In the genomic region with DNA sequence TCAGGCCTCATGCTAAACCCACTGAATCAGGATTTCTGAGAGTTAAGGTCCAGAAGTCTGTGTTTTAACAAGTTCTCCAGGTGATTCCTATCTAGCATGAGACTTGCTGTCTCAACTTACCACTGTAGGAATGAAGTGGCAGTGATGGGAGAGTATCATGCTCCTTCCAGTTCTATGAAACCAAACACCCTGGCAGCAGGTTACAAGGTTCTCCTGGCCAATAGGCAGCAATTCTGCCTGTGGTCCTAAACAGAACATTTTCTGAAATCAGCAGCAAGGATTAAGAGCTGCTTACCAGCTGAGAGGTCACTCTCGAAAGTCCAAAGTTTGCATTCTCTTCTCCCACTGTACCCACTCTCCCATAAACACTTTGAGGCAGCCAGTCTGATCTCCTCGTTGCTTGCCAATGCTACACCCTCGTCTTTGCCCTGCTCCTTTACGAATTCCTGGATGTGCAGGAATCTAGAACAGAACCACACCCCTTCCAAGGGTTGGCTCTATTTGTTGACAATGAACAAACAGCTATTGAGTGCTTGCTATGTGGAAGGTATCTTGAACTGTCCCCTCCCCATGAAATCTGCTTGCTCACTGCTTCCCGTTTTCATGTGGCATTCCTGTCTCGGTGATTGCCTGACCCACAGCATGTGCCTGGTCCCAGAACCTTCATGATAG, we compare ENCODE assay signal across 16 cellular contexts.
DNase-seq lines count a peak whose midpoint lies in the region; ATAC-seq and TF ChIP-seq lines count a peak whose summit lies in the region.
"Had no signal": no experiment of that assay in that cellular context is flagged by ENCODE, and none has a peak within 500 bp of the region (broad histone marks: within the 10 kb centered on the region; RNA-seq: fewer than 3 reads in every experiment).

No MANE protein-coding gene starts in this region.

- no peak for TF ChIP-seq CTCF in lower lobe of right lung (IDR thresholded peaks at IDR 0.05)

- H3K4me1 ChIP-seq in lower lobe of right lung: no peaks in the 10 kb centered on the region

- intact Hi-C loops in lower lobe of right lung (cut with DNase I): no loop called here

- DNase-seq in SIG-M5 treated with dmso at 0.1 percent for 504 hours (lab: John Stamatoyannopoulos, UW; ENCODE audit: unreplicated experiment): peak; percentile 11
- no peak for DNase-seq in SIG-M5 (lab: John Stamatoyannopoulos, UW)
- peak; percentile 43 for DNase-seq in SW480 (ENCODE audit: low spot score)
- DNase-seq in lower lobe of right lung: no peak
- DNase-seq in NCI-H146 treated with DMSO at 0.1 percent for 48 hours (lab: John Stamatoyannopoulos, UW; ENCODE audit: unreplicated experiment): no peak
- DNase-seq: activated CD4-positive, alpha-beta T cell treated with anti-CD3 and anti-CD28 coated beads, Interleukin-2, amount 50 U/mL, for 1 hour; aorta; BE2C; dermis blood vessel endothelial cell; DND-41; H9; naive thymus-derived CD4-positive, alpha-beta T cell; NCI-H1417 treated with DMSO at 0.1 percent for 48 hours had no signal

- H3K27me3 ChIP-seq in lower lobe of right lung (ENCODE audit: low read depth): no peaks in the 10 kb centered on the region

- no peak overlapping the region for H3K4me3 ChIP-seq in lower lobe of right lung

- no peak overlapping the region for H3K27ac ChIP-seq in lower lobe of right lung

- H3K9me3 ChIP-seq in lower lobe of right lung: no peaks in the 10 kb centered on the region
- H3K9me3 ChIP-seq: BE2C had no signal

- H3K36me3 ChIP-seq in lower lobe of right lung: no peaks in the 10 kb centered on the region
- H3K36me3 ChIP-seq: BE2C had no signal

- ATAC-seq in lower lobe of right lung (peak; percentile 80 to 83), HG03432 (IDR thresholded peaks at IDR 0.05; ENCODE audit: unreplicated experiment) (no peak), HG03565 (IDR thresholded peaks at IDR 0.05; ENCODE audit: unreplicated experiment) (no peak), GM21447 (IDR thresholded peaks at IDR 0.05; ENCODE audit: unreplicated experiment) (no peak)
- ATAC-seq: naive thymus-derived CD4-positive, alpha-beta T cell had no signal

Comparison
In these comparisons a context has a peak if more than half of its experiments do, and no peak if none do; other contexts are left out.
1. DNase-seq: peak in SIG-M5 treated with dmso at 0.1 percent for 504 hours (single experiment) and SW480 (single experiment); none in SIG-M5 (single experiment), lower lobe of right lung (single experiment) and NCI-H146 treated with DMSO at 0.1 percent for 48 hours (single experiment).
2. ATAC-seq: peak in lower lobe of right lung (2 of 2); none in HG03432 (single experiment), HG03565 (single experiment) and GM21447 (single experiment).